Comparison of ENCODE assay signal across 29 cellular contexts in the genomic region with DNA sequence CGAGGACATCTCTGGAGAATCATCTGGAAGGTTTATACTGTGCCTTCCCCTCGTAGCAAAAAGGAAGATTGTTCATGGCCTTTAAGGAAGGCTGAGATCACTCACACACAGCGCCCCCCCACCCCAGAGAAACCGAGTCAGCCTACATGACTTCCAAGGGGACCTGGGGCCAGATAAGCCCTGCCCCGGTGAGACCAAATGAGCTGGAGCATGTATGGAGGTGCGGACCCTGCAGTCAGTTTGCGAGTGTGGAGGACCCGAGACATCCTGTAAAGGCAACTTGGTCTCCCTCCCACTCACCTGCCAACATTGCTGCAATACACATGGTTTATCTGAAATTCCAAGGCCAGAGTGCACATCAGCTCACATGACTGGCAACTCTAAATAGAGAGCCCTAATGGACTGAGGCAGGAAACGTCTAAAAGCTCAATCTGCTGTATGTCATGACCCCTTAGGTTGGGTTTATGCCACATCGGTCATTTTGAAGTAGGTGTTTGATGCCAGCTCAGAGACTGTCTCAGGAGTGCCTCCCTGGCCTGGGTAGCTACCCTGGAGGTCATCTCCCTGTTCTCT.
"Had no signal": no experiment of that assay in that cellular context is flagged by ENCODE, and none has a peak within 500 bp of the region (broad histone marks: within the 10 kb centered on the region; RNA-seq: fewer than 3 reads in every experiment).

No MANE protein-coding gene starts in this region.

- H3K27ac Mint-ChIP-seq: activated naive CD4-positive, alpha-beta T cell treated with anti-CD3 and anti-CD28 coated beads, Interleukin-2, amount 10 ng/mL, durations not matched to agents 7 days and 5 days; activated T-helper 2 cell treated with anti-CD3 and anti-CD28 coated beads, Interferon-gamma antibody, Interleukin-2, Interleukin-4, amounts not matched to agents 10 μg/mL and 5 μg/mL and 100 μg/mL, durations not matched to agents 14 hours and 24 hours and 36 hours; T-helper 1 cell treated with Interleukin-12 subunit alpha and Interleukin-12 subunit beta and Interleukin-4 antibody, amounts not matched to agents 30 μg/mL and 1 μg/mL, for 36 hours had no signal

- DNase-seq: activated CD4-positive, alpha-beta T cell treated with anti-CD3 and anti-CD28 coated beads for 48 hours; activated CD4-positive, alpha-beta T cell treated with anti-CD3 and anti-CD28 coated beads, Interleukin-2, amount 50 U/mL, for 48 hours; activated gamma-delta T cell treated with Interleukin-2 at 50 U/mL for 16 hours; activated naive CD4-positive, alpha-beta T cell treated with anti-CD3 and anti-CD28 coated beads, Interleukin-2, amount 10 ng/mL, durations not matched to agents 7 days and 5 days; activated T-cell treated with anti-CD3 and anti-CD28 coated beads for 4 hours; activated T-cell treated with anti-CD3 and anti-CD28 coated beads, Interleukin-2, amount 50 U/mL, for 48 hours; amniotic stem cell; body of pancreas; central memory CD4-positive, alpha-beta T cell; MG63; MV-4-11; NCI-H1092 treated with DMSO at 0.1 percent for 48 hours; NCI-H1417 treated with DMSO at 0.1 percent for 48 hours; NCI-H1694; NCI-H2029; NCI-H2107; NCI-H2171 treated with DMSO at 0.1 percent for 48 hours; NCI-H345; NCI-H510A; PC-3; SHP77 had no signal

- H3K9me3 ChIP-seq: ascending aorta, body of pancreas, MG63 had no signal

- ATAC-seq: activated CD4-positive, CD25-positive, alpha-beta regulatory T cell treated with anti-CD3 and anti-CD28 coated beads, Interleukin-2, amount 50 U/mL, for 24 hours; body of pancreas; PC-3; SK-N-SH treated with all-trans-retinoic acid at 6 μM for 48 hours had no signal

- H3K4me3 Mint-ChIP-seq: activated naive CD4-positive, alpha-beta T cell treated with anti-CD3 and anti-CD28 coated beads, Interleukin-2, amount 10 ng/mL, durations not matched to agents 7 days and 5 days; T-helper 1 cell treated with Interleukin-12 subunit alpha and Interleukin-12 subunit beta and Interleukin-4 antibody, amounts not matched to agents 30 μg/mL and 1 μg/mL, for 36 hours had no signal

- H3K4me3 ChIP-seq: ascending aorta, body of pancreas, MG63, SJSA1 had no signal

- H3K27me3 Mint-ChIP-seq: activated naive CD4-positive, alpha-beta T cell treated with anti-CD3 and anti-CD28 coated beads, Interleukin-2, amount 10 ng/mL, durations not matched to agents 7 days and 5 days had no signal

- H3K4me1 ChIP-seq: ascending aorta, body of pancreas, SJSA1 had no signal

- H3K27ac ChIP-seq: ascending aorta, body of pancreas, SJSA1 had no signal

- H3K36me3 ChIP-seq: MG63, SJSA1 had no signal

- FAIRE-seq: bronchial epithelial cell, RCC 7860 had no signal

- H3K27me3 ChIP-seq: ascending aorta, body of pancreas, MG63, SJSA1 had no signal
